ENCODE assay signal across 9 cellular contexts in the genomic region with DNA sequence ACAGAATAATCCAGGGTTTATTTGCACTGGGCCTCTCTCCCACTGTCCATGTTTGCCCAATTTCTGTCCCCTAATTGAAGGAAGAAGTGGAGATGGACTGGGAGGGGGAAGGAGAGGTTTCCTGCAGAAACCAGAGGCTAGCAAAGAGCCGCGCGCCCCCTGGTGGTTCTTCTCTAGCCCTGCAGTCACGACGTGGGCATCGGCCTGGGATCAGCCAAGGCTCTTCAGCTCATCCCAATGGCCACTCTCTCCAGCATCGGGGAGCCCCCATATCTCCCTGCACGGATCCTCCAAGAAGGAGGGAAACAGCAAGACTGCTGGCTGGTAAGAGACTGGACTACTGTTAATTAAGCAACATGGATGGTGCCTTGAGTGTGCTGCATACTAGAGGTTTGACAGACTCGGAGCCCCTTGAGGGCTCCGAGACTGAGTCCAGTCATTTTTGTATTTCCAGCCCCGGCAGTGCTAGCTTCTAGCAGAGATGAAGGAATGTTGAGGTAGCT. TPM values are rescaled to one million over a fixed set of nuclear protein-coding genes. Genes with fewer than 3 reads are reported as not detected.
DNase-seq lines count a peak whose midpoint lies in the region; ATAC-seq, FAIRE-seq and TF ChIP-seq lines count a peak whose summit lies in the region.
"Had no signal": no experiment of that assay in that cellular context is flagged by ENCODE, and none has a peak within 500 bp of the region (broad histone marks: within the 10 kb centered on the region; RNA-seq: fewer than 3 reads in every experiment).

No MANE protein-coding gene starts in this region.

- no peak overlapping the region for H3K4me3 ChIP-seq in Peyer's patch

- TF ChIP-seq POLR2A in GM12891 (IDR thresholded peaks at IDR 0.05; ENCODE audit: low read depth, low read length) (no peak), Peyer's patch (IDR thresholded peaks at IDR 0.05) (no peak)

- peak; percentile 82 to 83 for ATAC-seq in activated T-cell treated with anti-CD3 and anti-CD28 coated beads, Interleukin-2, amount 50 U/mL, for 4 hours
- peak; percentile 82 to 91 (median 89) for ATAC-seq in natural killer cell
- ATAC-seq in stimulated activated memory B cell treated with anti-CD40 and anti-IgM and Interleukin-4, amounts not matched to agents 10 μg/mL and 1 μg/mL and 100 μg/mL, for 72 hours: peak; percentile 71
- no peak for ATAC-seq in GM19467 (IDR thresholded peaks at IDR 0.05; ENCODE audit: unreplicated experiment)

- no peaks in the 10 kb centered on the region for H3K36me3 ChIP-seq in Peyer's patch

- no peaks in the 10 kb centered on the region for H3K9me3 Mint-ChIP-seq in activated T-cell treated with anti-CD3 and anti-CD28 coated beads, Interleukin-2, amount 50 U/mL, for 4 hours
- no peaks in the 10 kb centered on the region for H3K9me3 Mint-ChIP-seq in natural killer cell
- no peaks in the 10 kb centered on the region for H3K9me3 Mint-ChIP-seq in stimulated activated memory B cell treated with anti-CD40 and anti-IgM and Interleukin-4, amounts not matched to agents 10 μg/mL and 1 μg/mL and 100 μg/mL, for 72 hours

- H3K4me1 Mint-ChIP-seq in activated T-cell treated with anti-CD3 and anti-CD28 coated beads, Interleukin-2, amount 50 U/mL, for 4 hours (ENCODE audit: low read depth): peaks cover 12% of the 10 kb centered on the region
- H3K4me1 Mint-ChIP-seq in natural killer cell: peaks cover 8 to 15% of the 10 kb centered on the region in 2 donors
- H3K4me1 Mint-ChIP-seq in stimulated activated memory B cell treated with anti-CD40 and anti-IgM and Interleukin-4, amounts not matched to agents 10 μg/mL and 1 μg/mL and 100 μg/mL, for 72 hours: peaks cover 25% of the 10 kb centered on the region

- peaks cover 0 to 20% (median 0%) of the 10 kb centered on the region in 4 donors for H3K4me1 ChIP-seq in Peyer's patch

- no peak overlapping the region for H3K27ac ChIP-seq in Peyer's patch

- TF ChIP-seq CTCF in LNCAP (IDR thresholded peaks at IDR 0.05) (peak; percentile 94), Peyer's patch (IDR thresholded peaks at IDR 0.05) (peak; percentile 86 to 95 (median 87)), natural killer cell (IDR thresholded peaks at IDR 0.05) (peak; percentile 93)

- H3K27me3 Mint-ChIP-seq in activated T-cell treated with anti-CD3 and anti-CD28 coated beads, Interleukin-2, amount 50 U/mL, for 4 hours (ENCODE audit: low read depth): no peaks in the 10 kb centered on the region
- H3K27me3 Mint-ChIP-seq in natural killer cell (ENCODE audit: low read depth in 2 of 2): peaks cover 3 to 12% of the 10 kb centered on the region in 2 donors
- H3K27me3 Mint-ChIP-seq in stimulated activated memory B cell treated with anti-CD40 and anti-IgM and Interleukin-4, amounts not matched to agents 10 μg/mL and 1 μg/mL and 100 μg/mL, for 72 hours: no peaks in the 10 kb centered on the region

- no peak overlapping the region for H3K27ac Mint-ChIP-seq in natural killer cell
- H3K27ac Mint-ChIP-seq in stimulated activated memory B cell treated with anti-CD40 and anti-IgM and Interleukin-4, amounts not matched to agents 10 μg/mL and 1 μg/mL and 100 μg/mL, for 72 hours: no peak overlapping the region

- DNase-seq in GM12891 (ENCODE audit: insufficient read length, low spot score) (peak; percentile 54), Peyer's patch (peak; percentile 66 to 87 (median 84)), fibroblast of gingiva (ENCODE audit: low read depth) (peak; percentile 65), natural killer cell (peak; percentile 67)
- DNase-seq in activated T-cell treated with anti-CD3 and anti-CD28 coated beads, Interleukin-2, amount 50 U/mL, for 4 hours: peak; percentile 76

- H3K27me3 ChIP-seq in Peyer's patch: no peaks in the 10 kb centered on the region

- no peaks in the 10 kb centered on the region for H3K36me3 Mint-ChIP-seq in activated T-cell treated with anti-CD3 and anti-CD28 coated beads, Interleukin-2, amount 50 U/mL, for 4 hours (ENCODE audit: insufficient read depth)
- H3K36me3 Mint-ChIP-seq in natural killer cell: no peaks in the 10 kb centered on the region
- H3K36me3 Mint-ChIP-seq in stimulated activated memory B cell treated with anti-CD40 and anti-IgM and Interleukin-4, amounts not matched to agents 10 μg/mL and 1 μg/mL and 100 μg/mL, for 72 hours: no peaks in the 10 kb centered on the region

- FAIRE-seq in GM12891 (lab: Jason Lieb, UNC): peak; percentile 76
- FAIRE-seq: frontal cortex had no signal

- H3K9me3 ChIP-seq in Peyer's patch: no peaks in the 10 kb centered on the region

- intact Hi-C loops in natural killer cell (cut with micrococcal nuclease): loop anchor here (1.0 to 5.0 kb wide), 2 partner anchors 230 to 475 kb away; no protein-coding TSS in a partner anchor

- peak overlapping the region; percentile 33 for H3K4me3 Mint-ChIP-seq in activated T-cell treated with anti-CD3 and anti-CD28 coated beads, Interleukin-2, amount 50 U/mL, for 4 hours
- peak overlapping the region; percentile 56 for H3K4me3 Mint-ChIP-seq in natural killer cell
- H3K4me3 Mint-ChIP-seq in stimulated activated memory B cell treated with anti-CD40 and anti-IgM and Interleukin-4, amounts not matched to agents 10 μg/mL and 1 μg/mL and 100 μg/mL, for 72 hours: peak overlapping the region; percentile 28

TF ChIP-seq in GM12891, 5 proteins besides CTCF, POLR2A, EP300 and RAD21:
- TF ChIP-seq POLR2AphosphoS5 (IDR thresholded peaks at IDR 0.05; ENCODE audit: low read depth, low read length): no peak
- TF ChIP-seq SPI1 (IDR thresholded peaks at IDR 0.05; ENCODE audit: low read depth, low read length): no peak
- 0 out of 2 replicates have a peak, but pooled peaks have one; percentile 28 for TF ChIP-seq POU2F2 (IDR thresholded peaks at IDR 0.05; ENCODE audit: low read depth, low read length)
- TF ChIP-seq PAX5 (IDR thresholded peaks at IDR 0.05; ENCODE audit: insufficient read depth, low read length, severe bottlenecking): no peak
- no peak for TF ChIP-seq TAF1 (IDR thresholded peaks at IDR 0.05; ENCODE audit: low read depth, low read length)

RNA-seq across cellular contexts. Expression of gene ZBTB39, which starts 18.7 kb away (rescaled TPM):
- 2.0 TPM for polyA plus RNA-seq in GM12891 (2012; ENCODE audit: low read depth, missing spikeins)
- total RNA-seq in Peyer's patch (1 to 10 TPM; 3.2 to 9.1 (median 5.5) TPM), natural killer cell (10 to 100 TPM in 2 of 3 donors, 1 to 10 TPM in 1; 9.5 to 17.6 (median 12.5) TPM)
- 10 to 100 TPM in 1 of 3 donors, 1 to 10 TPM in 2; 9.5 to 10.6 (median 9.7) TPM for total RNA-seq in activated T-cell treated with anti-CD3 and anti-CD28 coated beads, Interleukin-2, amount 50 U/mL, for 4 hours

RNA-seq across cellular contexts. Expression of gene TAC3, which starts 28.7 kb away (rescaled TPM):
- 0.27 TPM for polyA plus RNA-seq in GM12891 (2012; ENCODE audit: low read depth, missing spikeins)
- total RNA-seq in Peyer's patch (10 to 100 TPM in 1 of 4 donors, 1 to 10 TPM in 2, not detected in 1; 9.6 to 13.8 (median 9.9) TPM), natural killer cell (not detected)
- total RNA-seq in activated T-cell treated with anti-CD3 and anti-CD28 coated beads, Interleukin-2, amount 50 U/mL, for 4 hours: under 1 TPM in 1 of 3 donors, not detected in 2; 0.43 TPM

RNA-seq across cellular contexts. Expression of gene RDH16, which starts 30.2 kb away (rescaled TPM):
- polyA plus RNA-seq in GM12891 (2012; ENCODE audit: low read depth, missing spikeins): 0.04 TPM
- total RNA-seq in Peyer's patch (1 to 10 TPM in 2 of 4 donors, not detected in 2; 1.1 to 1.2 TPM), natural killer cell (1 to 10 TPM; 1.3 to 2.3 (median 1.6) TPM)
- under 1 TPM; 0.05 to 0.20 (median 0.16) TPM for total RNA-seq in activated T-cell treated with anti-CD3 and anti-CD28 coated beads, Interleukin-2, amount 50 U/mL, for 4 hours

RNA-seq across cellular contexts. Expression of gene SDR9C7, which starts 53.4 kb away (rescaled TPM):
- not detected for polyA plus RNA-seq in GM12891 (2012; ENCODE audit: low read depth, missing spikeins)
- total RNA-seq in Peyer's patch (not detected), natural killer cell (under 1 TPM in 1 of 3 donors, not detected in 2; 0.20 TPM)
- total RNA-seq in activated T-cell treated with anti-CD3 and anti-CD28 coated beads, Interleukin-2, amount 50 U/mL, for 4 hours: not detected
